Comparison of ENCODE assay signal across 19 cellular contexts in the genomic region with DNA sequence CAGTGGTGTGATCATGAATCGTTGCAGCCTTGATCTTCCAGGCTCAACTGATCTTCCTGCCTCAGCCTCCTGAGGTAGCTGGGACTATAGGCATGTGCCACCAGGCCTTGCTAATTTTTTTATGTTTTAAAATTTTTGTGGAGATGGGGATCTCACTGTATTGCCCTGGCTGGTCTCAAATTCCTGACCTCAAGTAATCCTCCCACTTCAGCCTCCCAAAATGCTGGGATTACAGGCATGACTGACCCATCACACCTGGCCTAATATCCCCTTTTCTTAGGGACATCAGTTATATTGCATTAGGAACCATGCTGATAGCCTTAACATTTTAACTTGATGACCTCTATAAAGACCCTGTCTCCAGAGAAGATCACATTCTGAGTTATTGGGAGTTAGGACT. TPM values are rescaled to one million over a fixed set of nuclear protein-coding genes. Genes with fewer than 3 reads are reported as not detected.
DNase-seq lines count a peak whose midpoint lies in the region; ATAC-seq and TF ChIP-seq lines count a peak whose summit lies in the region.
"Had no signal": no experiment of that assay in that cellular context is flagged by ENCODE, and none has a peak within 500 bp of the region (broad histone marks: within the 10 kb centered on the region; RNA-seq: fewer than 3 reads in every experiment).

No MANE protein-coding gene starts in this region.

- peak overlapping the region; percentile 58 for H3K27ac Mint-ChIP-seq in activated CD8-positive, alpha-beta T cell treated with anti-CD3 and anti-CD28 coated beads for 36 hours
- no peak overlapping the region for H3K27ac Mint-ChIP-seq in activated CD8-positive, alpha-beta T cell treated with anti-CD3 and anti-CD28 coated beads, Interleukin-2, amount 10 ng/mL, durations not matched to agents 7 days and 5 days
- H3K27ac Mint-ChIP-seq in IgD-negative memory B cell: peak overlapping the region; percentile 83 to 87 (median 86)
- H3K27ac Mint-ChIP-seq: activated T-helper 1 cell treated with anti-CD3 and anti-CD28 coated beads, Interleukin-12 subunit alpha, Interleukin-12 subunit beta, Interleukin-2, Interleukin-4 antibody, amounts not matched to agents 30 ng/mL and 10 ng/mL and 1 ng/mL, durations not matched to agents 14 hours and 24 hours and 36 hours had no signal

- H3K9me3 Mint-ChIP-seq in activated CD8-positive, alpha-beta T cell treated with anti-CD3 and anti-CD28 coated beads for 36 hours: no peaks in the 10 kb centered on the region
- no peaks in the 10 kb centered on the region for H3K9me3 Mint-ChIP-seq in activated CD8-positive, alpha-beta T cell treated with anti-CD3 and anti-CD28 coated beads, Interleukin-2, amount 10 ng/mL, durations not matched to agents 7 days and 5 days (ENCODE audit: insufficient read depth)
- H3K9me3 Mint-ChIP-seq in IgD-negative memory B cell: peaks cover 0 to 2% (median 0%) of the 10 kb centered on the region in 3 donors
- H3K9me3 Mint-ChIP-seq: activated T-helper 1 cell treated with anti-CD3 and anti-CD28 coated beads, Interleukin-12 subunit alpha, Interleukin-12 subunit beta, Interleukin-2, Interleukin-4 antibody, amounts not matched to agents 30 ng/mL and 10 ng/mL and 1 ng/mL, durations not matched to agents 14 hours and 24 hours and 36 hours had no signal

- POLR2A ChIA-PET in activated CD8-positive, alpha-beta T cell treated with anti-CD3 and anti-CD28 coated beads for 36 hours (lab: Charles Lee): no interaction called here
- POLR2A ChIA-PET in activated CD8-positive, alpha-beta T cell treated with anti-CD3 and anti-CD28 coated beads, Interleukin-2, amount 10 ng/mL, durations not matched to agents 7 days and 5 days (lab: Charles Lee): no interaction called here

- no peak overlapping the region for H3K4me3 Mint-ChIP-seq in activated CD8-positive, alpha-beta T cell treated with anti-CD3 and anti-CD28 coated beads for 36 hours
- H3K4me3 Mint-ChIP-seq in activated CD8-positive, alpha-beta T cell treated with anti-CD3 and anti-CD28 coated beads, Interleukin-2, amount 10 ng/mL, durations not matched to agents 7 days and 5 days: no peak overlapping the region
- peak overlapping the region in 1 of 4 donors; percentile 60 for H3K4me3 Mint-ChIP-seq in IgD-negative memory B cell
- H3K4me3 Mint-ChIP-seq: activated T-helper 1 cell treated with anti-CD3 and anti-CD28 coated beads, Interleukin-12 subunit alpha, Interleukin-12 subunit beta, Interleukin-2, Interleukin-4 antibody, amounts not matched to agents 30 ng/mL and 10 ng/mL and 1 ng/mL, durations not matched to agents 14 hours and 24 hours and 36 hours had no signal

- no peaks in the 10 kb centered on the region for H3K27me3 ChIP-seq in effector memory CD4-positive, alpha-beta T cell (replicated peaks; ENCODE audit: control insufficient read depth, insufficient read depth, low read length, poor library complexity, severe bottlenecking)
- no peaks in the 10 kb centered on the region for H3K27me3 ChIP-seq in neutrophil
- H3K27me3 ChIP-seq: upper lobe of left lung had no signal

- intact Hi-C loops in activated CD8-positive, alpha-beta T cell treated with anti-CD3 and anti-CD28 coated beads for 36 hours (cut with micrococcal nuclease): no loop called here

- ATAC-seq in activated CD8-positive, alpha-beta T cell treated with anti-CD3 and anti-CD28 coated beads for 36 hours: no peak
- ATAC-seq in activated CD8-positive, alpha-beta T cell treated with anti-CD3 and anti-CD28 coated beads, Interleukin-2, amount 10 ng/mL, durations not matched to agents 7 days and 5 days: no peak
- no peak for ATAC-seq in HG03097 (IDR thresholded peaks at IDR 0.05; ENCODE audit: low FRiP score, unreplicated experiment)

- H3K36me3 Mint-ChIP-seq in activated CD8-positive, alpha-beta T cell treated with anti-CD3 and anti-CD28 coated beads for 36 hours (ENCODE audit: low read depth): peaks cover 17% of the 10 kb centered on the region
- H3K36me3 Mint-ChIP-seq in activated CD8-positive, alpha-beta T cell treated with anti-CD3 and anti-CD28 coated beads, Interleukin-2, amount 10 ng/mL, durations not matched to agents 7 days and 5 days (ENCODE audit: low read depth): peaks cover 28% of the 10 kb centered on the region
- H3K36me3 Mint-ChIP-seq in IgD-negative memory B cell: peaks cover 3% of the 10 kb centered on the region

- no peaks in the 10 kb centered on the region for H3K9me3 ChIP-seq in effector memory CD4-positive, alpha-beta T cell (ENCODE audit: control insufficient read depth, low read length)
- no peaks in the 10 kb centered on the region for H3K9me3 ChIP-seq in neutrophil
- H3K9me3 ChIP-seq: SK-N-SH, upper lobe of left lung had no signal

- peak overlapping the region; percentile 33 for H3K27ac ChIP-seq in effector memory CD4-positive, alpha-beta T cell (ENCODE audit: insufficient read depth, low read length, poor library complexity, severe bottlenecking)
- H3K27ac ChIP-seq in neutrophil: peak overlapping the region; percentile 38
- H3K27ac ChIP-seq: upper lobe of left lung had no signal

- CTCF ChIA-PET in activated CD8-positive, alpha-beta T cell treated with anti-CD3 and anti-CD28 coated beads for 36 hours (lab: Charles Lee): no interaction called here
- CTCF ChIA-PET in activated CD8-positive, alpha-beta T cell treated with anti-CD3 and anti-CD28 coated beads, Interleukin-2, amount 10 ng/mL, durations not matched to agents 7 days and 5 days (lab: Charles Lee): interaction anchor here (1.8 kb wide), 1 partner anchor 17 kb away, joined by 4 read pairs; no protein-coding TSS in a partner anchor

- TF ChIP-seq CTCF in activated CD8-positive, alpha-beta T cell treated with anti-CD3 and anti-CD28 coated beads for 36 hours (IDR thresholded peaks at IDR 0.05): no peak
- TF ChIP-seq CTCF in neutrophil (IDR thresholded peaks at IDR 0.05): no peak

- H3K4me1 Mint-ChIP-seq in activated CD8-positive, alpha-beta T cell treated with anti-CD3 and anti-CD28 coated beads for 36 hours (ENCODE audit: low read depth): peaks cover 67% of the 10 kb centered on the region
- H3K4me1 Mint-ChIP-seq in activated CD8-positive, alpha-beta T cell treated with anti-CD3 and anti-CD28 coated beads, Interleukin-2, amount 10 ng/mL, durations not matched to agents 7 days and 5 days (ENCODE audit: low read depth): peaks cover 37% of the 10 kb centered on the region
- H3K4me1 Mint-ChIP-seq in IgD-negative memory B cell: peaks cover 50 to 64% (median 51%) of the 10 kb centered on the region in 3 donors

- no peaks in the 10 kb centered on the region for H3K36me3 ChIP-seq in effector memory CD4-positive, alpha-beta T cell (ENCODE audit: control insufficient read depth, insufficient read depth, low read length)
- H3K36me3 ChIP-seq in neutrophil: peaks cover 25% of the 10 kb centered on the region
- H3K36me3 ChIP-seq: upper lobe of left lung had no signal

- no peak overlapping the region for H3K4me3 ChIP-seq in effector memory CD4-positive, alpha-beta T cell (ENCODE audit: insufficient read depth, low read depth, low read length, poor library complexity, severe bottlenecking)
- H3K4me3 ChIP-seq in neutrophil (ENCODE audit: low read depth in 1 of 2, low read length in 1 of 2): no peak overlapping the region
- H3K4me3 ChIP-seq: upper lobe of left lung had no signal

- H3K4me1 ChIP-seq in effector memory CD4-positive, alpha-beta T cell (ENCODE audit: control insufficient read depth, insufficient read depth, low read length, poor library complexity, severe bottlenecking): peaks cover 21% of the 10 kb centered on the region
- peaks cover 26 to 44% of the 10 kb centered on the region in 2 experiments for H3K4me1 ChIP-seq in neutrophil (ENCODE audit: control insufficient read depth in 1 of 2, insufficient read depth in 1 of 2, low read depth in 1 of 2, low read length in 1 of 2)

- DNase-seq in activated CD8-positive, alpha-beta T cell treated with anti-CD3 and anti-CD28 coated beads for 36 hours: no peak
- no peak for DNase-seq in activated CD8-positive, alpha-beta T cell treated with anti-CD3 and anti-CD28 coated beads, Interleukin-2, amount 10 ng/mL, durations not matched to agents 7 days and 5 days
- no peak for DNase-seq in effector memory CD4-positive, alpha-beta T cell
- DNase-seq in COR-L47 (lab: John Stamatoyannopoulos, UW): no peak
- no peak for DNase-seq in NCI-H524 (lab: John Stamatoyannopoulos, UW)
- DNase-seq: activated CD4-positive, alpha-beta T cell treated with anti-CD3 and anti-CD28 coated beads, Interleukin-2, amount 50 U/mL, for 1 hour; amygdala; C1 segment of cervical spinal cord; effector CD4-positive, alpha-beta T cell; hippocampal formation; mammary epithelial cell; NCI-H187; NCI-H226; upper lobe of left lung had no signal

- H3K27me3 Mint-ChIP-seq in activated CD8-positive, alpha-beta T cell treated with anti-CD3 and anti-CD28 coated beads for 36 hours: no peaks in the 10 kb centered on the region
- H3K27me3 Mint-ChIP-seq in activated CD8-positive, alpha-beta T cell treated with anti-CD3 and anti-CD28 coated beads, Interleukin-2, amount 10 ng/mL, durations not matched to agents 7 days and 5 days (ENCODE audit: low read depth): no peaks in the 10 kb centered on the region
- H3K27me3 Mint-ChIP-seq in IgD-negative memory B cell: no peaks in the 10 kb centered on the region

RNA-seq across cellular contexts. Expression of gene RASSF3, which starts 42.8 kb away (rescaled TPM):
- total RNA-seq in activated CD8-positive, alpha-beta T cell treated with anti-CD3 and anti-CD28 coated beads for 36 hours: 10 to 100 TPM; 40.4 to 41.6 TPM
- total RNA-seq in activated CD8-positive, alpha-beta T cell treated with anti-CD3 and anti-CD28 coated beads, Interleukin-2, amount 10 ng/mL, durations not matched to agents 7 days and 5 days: 10 to 100 TPM; 61.7 to 63.7 TPM
- 3.4 TPM for polyA plus RNA-seq in IgD-negative memory B cell
